19 cellular contexts compared by ENCODE assay signal in the genomic region with DNA sequence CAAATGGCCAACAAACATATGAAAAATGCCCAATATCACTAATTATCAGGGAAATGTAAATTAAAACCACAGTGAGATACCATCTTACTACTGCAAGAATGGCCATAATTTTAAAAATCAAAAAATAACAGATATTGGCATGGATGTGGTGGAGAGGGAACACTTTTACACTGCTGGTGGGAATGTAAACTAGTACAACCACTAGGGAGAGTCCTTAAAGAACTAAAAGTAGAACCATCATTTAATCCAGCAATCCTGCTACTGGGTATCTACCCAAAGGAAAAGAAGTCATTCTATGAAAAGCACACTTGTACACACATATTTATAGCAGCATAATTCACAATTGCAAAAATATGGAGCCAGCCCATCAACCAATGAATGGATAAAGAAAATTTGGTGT.
DNase-seq lines count a peak whose midpoint lies in the region; ATAC-seq and TF ChIP-seq lines count a peak whose summit lies in the region.
"Had no signal": no experiment of that assay in that cellular context is flagged by ENCODE, and none has a peak within 500 bp of the region (broad histone marks: within the 10 kb centered on the region; RNA-seq: fewer than 3 reads in every experiment).

No MANE protein-coding gene starts in this region.

- no peak overlapping the region for H4K8ac ChIP-seq in mesenchymal stem cell (ENCODE audit: low read length)

- in situ Hi-C loops in SK-MEL-5 (cut with HindIII; ENCODE audit: low pct_unique_long_range_greater_than_20kb, low sequenced_read_pairs) (no loop called here), mammary epithelial cell (cut with MboI; ENCODE audit: low sequenced_read_pairs in 2 of 2) (no loop called here)

- no peak overlapping the region for H3K27ac Mint-ChIP-seq in activated CD4-positive, alpha-beta T cell treated with anti-CD3 and anti-CD28 coated beads for 36 hours

- no peaks in the 10 kb centered on the region for H3K79me2 ChIP-seq in mammary epithelial cell (ENCODE audit: insufficient read depth, low read length)

- POLR2A ChIA-PET in activated CD4-positive, alpha-beta T cell treated with anti-CD3 and anti-CD28 coated beads for 36 hours (lab: Charles Lee), result no interaction called here

- no peak overlapping the region for H3K14ac ChIP-seq in mesenchymal stem cell (ENCODE audit: low read length in 2 of 2)

- no peak overlapping the region for H3K4ac ChIP-seq in mesenchymal stem cell (ENCODE audit: low read depth in 1 of 2, low read length in 2 of 2)

- H2AFZ ChIP-seq in mesenchymal stem cell (ENCODE audit: low read depth, low read length) (no peak overlapping the region), mammary epithelial cell (ENCODE audit: low read depth, low read length) (no peak overlapping the region)

- H3K4me1 Mint-ChIP-seq in activated CD4-positive, alpha-beta T cell treated with anti-CD3 and anti-CD28 coated beads for 36 hours, result no peaks in the 10 kb centered on the region

- no peaks in the 10 kb centered on the region for H3K9me3 Mint-ChIP-seq in activated CD4-positive, alpha-beta T cell treated with anti-CD3 and anti-CD28 coated beads for 36 hours (ENCODE audit: low read depth)

- H2BK15ac ChIP-seq in mesenchymal stem cell (ENCODE audit: low read depth, poor library complexity, severe bottlenecking), result no peak overlapping the region

- no peaks in the 10 kb centered on the region for H3K27me3 Mint-ChIP-seq in activated CD4-positive, alpha-beta T cell treated with anti-CD3 and anti-CD28 coated beads for 36 hours

- BruUV-seq in mammary epithelial cell (replicated peaks; lab: Mats Ljungman, UMichigan), result no TSS peak

- H2BK5ac ChIP-seq in mesenchymal stem cell (ENCODE audit: low read depth, low read length, poor library complexity, severe bottlenecking), result no peak overlapping the region

- no peaks in the 10 kb centered on the region for H3K79me1 ChIP-seq in mesenchymal stem cell (replicated peaks; ENCODE audit: low read length, poor library complexity, severe bottlenecking)

- H3K4me3 Mint-ChIP-seq in activated CD4-positive, alpha-beta T cell treated with anti-CD3 and anti-CD28 coated beads for 36 hours, result no peak overlapping the region

- TF ChIP-seq CTCF in AG10803 (conservative IDR thresholded peaks at IDR 0.05; ENCODE audit: low read length), result peak; percentile 46
- TF ChIP-seq CTCF in mammary epithelial cell (conservative IDR thresholded peaks at IDR 0.05 in 1 of 2, IDR thresholded peaks at IDR 0.05 in 1 of 2; ENCODE audit: extremely low read depth in 1 of 2, insufficient read depth in 1 of 2, low read depth in 1 of 2, low read length in 2 of 2), result peak in 1 of 2 donors; percentile 39

- no peak overlapping the region for H3K18ac ChIP-seq in mesenchymal stem cell (ENCODE audit: low read depth in 1 of 2, low read length in 2 of 2)

- intact Hi-C loops in mammary epithelial cell (cut with micrococcal nuclease), result loop anchor here (1.0 to 10.0 kb wide), 2 partner anchors 339 to 1650 kb away; no protein-coding TSS in a partner anchor
- intact Hi-C loops in activated CD4-positive, alpha-beta T cell treated with anti-CD3 and anti-CD28 coated beads for 36 hours (cut with DNase I, micrococcal nuclease), result no loop called here

- no peak overlapping the region for H3K23ac ChIP-seq in mesenchymal stem cell (ENCODE audit: low read length in 2 of 2)

- H3K4me1 ChIP-seq in mesenchymal stem cell (ENCODE audit: control insufficient read depth, insufficient read depth, low read depth, low read length) (no peaks in the 10 kb centered on the region), mammary epithelial cell (ENCODE audit: insufficient read depth, low read length) (no peaks in the 10 kb centered on the region)
- H3K4me1 ChIP-seq: BLaER1, right atrium auricular region, vagina had no signal

- H3K36me3 ChIP-seq in mesenchymal stem cell (ENCODE audit: control insufficient read depth in 1 of 2, insufficient read depth in 2 of 2, low read depth in 1 of 2, low read length in 2 of 2), result no peaks in the 10 kb centered on the region
- no peaks in the 10 kb centered on the region for H3K36me3 ChIP-seq in mammary epithelial cell (ENCODE audit: insufficient read depth, low read length)
- H3K36me3 ChIP-seq: BLaER1, right atrium auricular region, vagina had no signal

- no peaks in the 10 kb centered on the region for H3K27me3 ChIP-seq in mesenchymal stem cell (ENCODE audit: control insufficient read depth in 1 of 2, insufficient read depth in 1 of 2, low read length in 2 of 2)
- H3K27me3 ChIP-seq in mammary epithelial cell (ENCODE audit: insufficient read depth, low read length), result peaks cover 2% of the 10 kb centered on the region
- H3K27me3 ChIP-seq: BLaER1, right atrium auricular region, vagina had no signal

- H3K9ac ChIP-seq in mesenchymal stem cell (ENCODE audit: low read length) (no peak overlapping the region), mammary epithelial cell (ENCODE audit: insufficient read depth, low read length) (no peak overlapping the region)
- H3K9ac ChIP-seq: BLaER1, KMS-11 had no signal

- H3K4me3 ChIP-seq in AG10803 (ENCODE audit: low read length) (no peak overlapping the region), mesenchymal stem cell (ENCODE audit: insufficient read depth in 1 of 2, low read depth in 1 of 2, low read length in 2 of 2) (no peak overlapping the region), mammary epithelial cell (replicated peaks in 1 of 3; ENCODE audit: insufficient read depth in 1 of 3, low read depth in 2 of 3, low read length in 3 of 3) (no peak overlapping the region)
- H3K4me3 ChIP-seq: BLaER1, mucosa of descending colon, right atrium auricular region, vagina had no signal

- dilution Hi-C loops in mammary epithelial cell (cut with HindIII; ENCODE audit: low sequenced_read_pairs), result no loop called here

- H4K91ac ChIP-seq in mesenchymal stem cell (ENCODE audit: low read length), result no peak overlapping the region

- H3K27ac ChIP-seq in mesenchymal stem cell (ENCODE audit: low read length, poor library complexity, severe bottlenecking) (no peak overlapping the region), mammary epithelial cell (ENCODE audit: insufficient read depth, low read depth, low read length) (no peak overlapping the region)
- H3K27ac ChIP-seq: BLaER1, KMS-11, right atrium auricular region, vagina had no signal

- CTCF ChIA-PET in mammary epithelial cell (lab: Charles Lee; ENCODE audit: low non-redundant PET), result no interaction called here
- CTCF ChIA-PET in activated CD4-positive, alpha-beta T cell treated with anti-CD3 and anti-CD28 coated beads for 36 hours (lab: Charles Lee), result no interaction called here

- H2BK12ac ChIP-seq in mesenchymal stem cell (ENCODE audit: low read length in 2 of 2), result no peak overlapping the region

- peak; percentile 3 for DNase-seq in AG10803 (ENCODE audit: low read depth)
- peak; percentile 19 to 44 for DNase-seq in Kasumi-1 (lab: John Stamatoyannopoulos, UW)
- DNase-seq in SK-MEL-5 (ENCODE audit: low read depth, low spot score), result peak; percentile 39
- DNase-seq in mesenchymal stem cell, result peak; percentile 15
- DNase-seq in superior temporal gyrus (ENCODE audit: extremely low spot score), result no peak
- DNase-seq in mammary epithelial cell, result no peak
- DNase-seq in NCI-H1694 treated with DMSO at 0.1 percent for 48 hours (lab: John Stamatoyannopoulos, UW), result no peak
- DNase-seq in activated CD4-positive, alpha-beta T cell treated with anti-CD3 and anti-CD28 coated beads for 36 hours, result no peak
- DNase-seq: activated CD8-positive, alpha-beta memory T cell treated with anti-CD3 and anti-CD28 coated beads, Interleukin-2, amount 50 U/mL, for 48 hours; GOT3; left colon; mucosa of descending colon; NCI-H526; stimulated activated naive CD8-positive, alpha-beta T cell treated with anti-CD3 and anti-CD28 coated beads, Interleukin-15, Interleukin-2, amounts not matched to agents 100 U/mL and 50 U/mL, for 24 hours had no signal

- H3K9me3 ChIP-seq in mesenchymal stem cell (ENCODE audit: control insufficient read depth, low read length) (no peaks in the 10 kb centered on the region), mammary epithelial cell (replicated peaks; ENCODE audit: insufficient read depth, low read length) (no peaks in the 10 kb centered on the region)
- H3K9me3 ChIP-seq: BLaER1, mucosa of descending colon, right atrium auricular region, vagina had no signal

- ATAC-seq in activated CD4-positive, alpha-beta T cell treated with anti-CD3 and anti-CD28 coated beads for 36 hours, result no peak
- ATAC-seq: left colon; mucosa of descending colon; SK-N-SH treated with all-trans-retinoic acid at 6 μM for 48 hours; stimulated activated naive CD8-positive, alpha-beta T cell treated with anti-CD3 and anti-CD28 coated beads, Interleukin-15, Interleukin-2, amounts not matched to agents 100 U/mL and 50 U/mL, for 24 hours had no signal

- H3K36me3 Mint-ChIP-seq in activated CD4-positive, alpha-beta T cell treated with anti-CD3 and anti-CD28 coated beads for 36 hours (ENCODE audit: low read depth), result no peaks in the 10 kb centered on the region

- H3K4me2 ChIP-seq in mesenchymal stem cell (ENCODE audit: low read length, poor library complexity, severe bottlenecking) (no peak overlapping the region), mammary epithelial cell (ENCODE audit: insufficient read depth, low read depth, low read length) (no peak overlapping the region)
- H3K4me2 ChIP-seq: BLaER1, KMS-11 had no signal

- no peak overlapping the region for H2AK5ac ChIP-seq in mesenchymal stem cell (ENCODE audit: low read length, severe bottlenecking)

- no peaks in the 10 kb centered on the region for H4K20me1 ChIP-seq in mammary epithelial cell (ENCODE audit: insufficient read depth, low read length)
- H4K20me1 ChIP-seq: BLaER1 had no signal

- no peak overlapping the region for H2BK120ac ChIP-seq in mesenchymal stem cell (ENCODE audit: low read depth, low read length)

Comparison
In these comparisons a context has a peak if more than half of its experiments do, and no peak if none do; other contexts are left out.
1. DNase-seq: peak in AG10803 (single experiment), Kasumi-1 (2 of 2), SK-MEL-5 (single experiment) and mesenchymal stem cell (single experiment); none in superior temporal gyrus (single experiment), mammary epithelial cell (single experiment), NCI-H1694 treated with DMSO at 0.1 percent for 48 hours (single experiment) and activated CD4-positive, alpha-beta T cell treated with anti-CD3 and anti-CD28 coated beads for 36 hours (single experiment).